In genomic region chr1:89201489-89201794, GRCh38 we compare ENCODE assay signal across 21 cellular contexts. TPM values are rescaled to one million over a fixed set of nuclear protein-coding genes. Genes with fewer than 3 reads are reported as not detected.
DNase-seq lines count a peak whose midpoint lies in the region; ATAC-seq and TF ChIP-seq lines count a peak whose summit lies in the region.
"Had no signal": no experiment of that assay in that cellular context is flagged by ENCODE, and none has a peak within 500 bp of the region (broad histone marks: within the 10 kb centered on the region; RNA-seq: fewer than 3 reads in every experiment).

No MANE protein-coding gene starts in this region.

- peak overlapping the region; percentile 84 for H3K27ac Mint-ChIP-seq in memory B cell
- H3K27ac Mint-ChIP-seq: GM23338 had no signal

- no peaks in the 10 kb centered on the region for H3K9me3 ChIP-seq in cardiac muscle cell (ENCODE audit: low read depth)
- H3K9me3 ChIP-seq in SK-N-MC (ENCODE audit: low read depth, low read length), result peaks cover 7% of the 10 kb centered on the region; the same call in 1 of the 2 replicates
- H3K9me3 ChIP-seq: colonic mucosa, thyroid gland had no signal

- H3K4me3 ChIP-seq in cardiac muscle cell (no peak overlapping the region), SK-N-MC (peak overlapping the region; percentile 61; the same call in 1 of the 2 replicates)
- H3K4me3 ChIP-seq: colonic mucosa, GM23338, heart left ventricle, thyroid gland had no signal

- no peak overlapping the region for H3K9ac ChIP-seq in SK-N-MC (ENCODE audit: insufficient read length)
- H3K9ac ChIP-seq: KMS-11 had no signal

- peak overlapping the region; percentile 8 for H3K27ac ChIP-seq in cardiac muscle cell
- peak overlapping the region; percentile 95 for H3K27ac ChIP-seq in SK-N-MC
- H3K27ac ChIP-seq: colonic mucosa, KMS-11, thyroid gland had no signal

- H3K36me3 Mint-ChIP-seq in memory B cell, result peaks cover 15% of the 10 kb centered on the region

- no peak overlapping the region for H3K4me3 Mint-ChIP-seq in memory B cell
- H3K4me3 Mint-ChIP-seq: GM23338 had no signal

- H3K36me3 ChIP-seq in cardiac muscle cell (no peaks in the 10 kb centered on the region), SK-N-MC (ENCODE audit: insufficient read depth, low read length) (no peaks in the 10 kb centered on the region)
- H3K36me3 ChIP-seq: colonic mucosa, thyroid gland had no signal

- H3K9me3 Mint-ChIP-seq in memory B cell, result peaks cover 6% of the 10 kb centered on the region

- no peaks in the 10 kb centered on the region for H3K27me3 ChIP-seq in cardiac muscle cell
- H3K27me3 ChIP-seq: colonic mucosa, heart left ventricle, thyroid gland had no signal

- no peak for ATAC-seq in left ventricle myocardium superior
- ATAC-seq in memory B cell (ENCODE audit: low read depth), result no peak
- ATAC-seq in HG03095 (IDR thresholded peaks at IDR 0.05; ENCODE audit: unreplicated experiment), result no peak
- no peak for ATAC-seq in GM21360 (IDR thresholded peaks at IDR 0.05; ENCODE audit: unreplicated experiment)
- ATAC-seq: GM23338 had no signal

- no peaks in the 10 kb centered on the region for H3K27me3 Mint-ChIP-seq in memory B cell

- no peak for TF ChIP-seq CTCF in cardiac muscle cell (IDR thresholded peaks at IDR 0.05; ENCODE audit: low read depth, low read length)

- intact Hi-C loops in left ventricle myocardium superior (cut with micrococcal nuclease), result loop anchor here (10.0 kb wide), 1 partner anchor 153 kb away; no protein-coding TSS in a partner anchor

- DNase-seq in cardiac muscle cell (ENCODE audit: low read depth in 1 of 2, low spot score in 1 of 2) (peak in 1 of 2 donors; percentile 53), left ventricle myocardium superior (no peak), SK-N-MC (ENCODE audit: low read depth, low spot score) (no peak), memory B cell (ENCODE audit: low spot score in 2 of 2) (no peak)
- no peak for DNase-seq in effector CD8-positive, alpha-beta T cell (lab: John Stamatoyannopoulos, UW)
- DNase-seq: activated gamma-delta T cell treated with Interleukin-2 at 50 U/mL for 16 hours, Calu3, colonic mucosa, heart left ventricle, NCI-H1048, NCI-H1930, right cardiac atrium, SW 1271, thyroid gland had no signal

- H3K4me1 Mint-ChIP-seq in memory B cell, result peaks cover 19% of the 10 kb centered on the region

- H3K4me1 ChIP-seq in cardiac muscle cell (ENCODE audit: low read depth), result peaks cover 29% of the 10 kb centered on the region
- H3K4me1 ChIP-seq: colonic mucosa had no signal

RNA-seq across cellular contexts. Expression of gene GBP4, which starts 2.7 kb away (rescaled TPM):
- total RNA-seq in cardiac muscle cell (1.4 and 5.5 TPM in 2 replicates), left ventricle myocardium superior (8.8 TPM)
- polyA plus RNA-seq in cardiac muscle cell, result 1.0 and 2.6 TPM in 2 replicates
- polyA plus RNA-seq: GM23338 had no signal

RNA-seq across cellular contexts. Expression of gene GBP7, which starts 25.6 kb away (rescaled TPM):
- total RNA-seq in cardiac muscle cell, result not detected in 2 replicates
- polyA plus RNA-seq in cardiac muscle cell, result 0.49 and 0.71 TPM in 2 replicates
- total RNA-seq in left ventricle myocardium superior, result not detected
- total RNA-seq: colonic mucosa, GM23338, lower leg skin, osteoblast, RPMI7951, thyroid gland had no signal
- polyA plus RNA-seq: GM23338, heart left ventricle had no signal
